In the genomic region with DNA sequence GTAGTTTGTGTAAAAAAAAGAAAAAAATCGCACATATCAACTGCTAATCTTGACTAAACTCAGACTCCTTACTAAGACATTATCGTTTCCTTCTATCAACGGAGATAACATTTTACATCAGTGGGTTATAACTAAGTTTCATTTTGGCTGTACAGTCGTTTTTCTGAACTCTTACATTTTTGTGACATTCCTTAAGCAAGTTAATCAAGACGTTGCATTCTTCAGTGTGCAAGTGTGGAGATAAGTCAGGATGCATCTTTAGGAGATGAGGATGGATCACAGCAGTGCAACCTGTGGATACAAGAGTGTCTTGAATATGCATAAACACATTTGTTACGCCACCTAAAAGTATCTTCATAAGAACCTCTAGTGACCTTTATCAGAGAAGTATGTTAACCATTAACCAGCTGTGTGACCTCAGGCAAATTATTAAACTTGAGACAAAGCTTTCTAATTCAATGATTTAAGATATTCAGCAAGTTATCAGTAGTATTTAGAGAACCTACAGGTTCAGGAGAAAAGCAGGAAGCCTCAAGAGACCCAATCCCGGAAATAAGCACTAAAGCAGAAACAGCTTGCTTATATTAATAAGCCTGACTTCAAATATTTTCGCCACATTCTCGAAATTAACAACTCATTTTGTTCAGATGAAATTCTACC, we compare ENCODE assay signal across 1 cellular context.
TF ChIP-seq lines count a peak whose summit lies in the region.

No MANE protein-coding gene starts in this region.

TF ChIP-seq in GM12878, 131 proteins besides CTCF, POLR2A, EP300 and RAD21 (continued from another document):
- TF ChIP-seq, protein P1, sequence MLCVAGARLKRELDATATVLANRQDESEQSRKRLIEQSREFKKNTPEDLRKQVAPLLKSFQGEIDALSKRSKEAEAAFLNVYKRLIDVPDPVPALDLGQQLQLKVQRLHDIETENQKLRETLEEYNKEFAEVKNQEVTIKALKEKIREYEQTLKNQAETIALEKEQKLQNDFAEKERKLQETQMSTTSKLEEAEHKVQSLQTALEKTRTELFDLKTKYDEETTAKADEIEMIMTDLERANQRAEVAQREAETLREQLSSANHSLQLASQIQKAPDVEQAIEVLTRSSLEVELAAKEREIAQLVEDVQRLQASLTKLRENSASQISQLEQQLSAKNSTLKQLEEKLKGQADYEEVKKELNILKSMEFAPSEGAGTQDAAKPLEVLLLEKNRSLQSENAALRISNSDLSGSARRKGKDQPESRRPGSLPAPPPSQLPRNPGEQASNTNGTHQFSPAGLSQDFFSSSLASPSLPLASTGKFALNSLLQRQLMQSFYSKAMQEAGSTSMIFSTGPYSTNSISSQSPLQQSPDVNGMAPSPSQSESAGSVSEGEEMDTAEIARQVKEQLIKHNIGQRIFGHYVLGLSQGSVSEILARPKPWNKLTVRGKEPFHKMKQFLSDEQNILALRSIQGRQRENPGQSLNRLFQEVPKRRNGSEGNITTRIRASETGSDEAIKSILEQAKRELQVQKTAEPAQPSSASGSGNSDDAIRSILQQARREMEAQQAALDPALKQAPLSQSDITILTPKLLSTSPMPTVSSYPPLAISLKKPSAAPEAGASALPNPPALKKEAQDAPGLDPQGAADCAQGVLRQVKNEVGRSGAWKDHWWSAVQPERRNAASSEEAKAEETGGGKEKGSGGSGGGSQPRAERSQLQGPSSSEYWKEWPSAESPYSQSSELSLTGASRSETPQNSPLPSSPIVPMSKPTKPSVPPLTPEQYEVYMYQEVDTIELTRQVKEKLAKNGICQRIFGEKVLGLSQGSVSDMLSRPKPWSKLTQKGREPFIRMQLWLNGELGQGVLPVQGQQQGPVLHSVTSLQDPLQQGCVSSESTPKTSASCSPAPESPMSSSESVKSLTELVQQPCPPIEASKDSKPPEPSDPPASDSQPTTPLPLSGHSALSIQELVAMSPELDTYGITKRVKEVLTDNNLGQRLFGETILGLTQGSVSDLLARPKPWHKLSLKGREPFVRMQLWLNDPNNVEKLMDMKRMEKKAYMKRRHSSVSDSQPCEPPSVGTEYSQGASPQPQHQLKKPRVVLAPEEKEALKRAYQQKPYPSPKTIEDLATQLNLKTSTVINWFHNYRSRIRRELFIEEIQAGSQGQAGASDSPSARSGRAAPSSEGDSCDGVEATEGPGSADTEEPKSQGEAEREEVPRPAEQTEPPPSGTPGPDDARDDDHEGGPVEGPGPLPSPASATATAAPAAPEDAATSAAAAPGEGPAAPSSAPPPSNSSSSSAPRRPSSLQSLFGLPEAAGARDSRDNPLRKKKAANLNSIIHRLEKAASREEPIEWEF (IDR thresholded peaks at IDR 0.05; ENCODE audit: insufficient replicate concordance, low read depth, low read length) = no peak
- peak; percentile 30 for TF ChIP-seq SMAD1 (IDR thresholded peaks at IDR 0.05; ENCODE audit: low read depth, partially characterized antibody)
- peak; percentile 10; the same call in 1 of the 2 replicates for TF ChIP-seq JUNB (IDR thresholded peaks at IDR 0.05)
- no peak for TF ChIP-seq BHLHE40 (IDR thresholded peaks at IDR 0.05; ENCODE audit: borderline replicate concordance in 1 of 2, low read depth in 2 of 2, low read length in 1 of 2)
- TF ChIP-seq RB1 (IDR thresholded peaks at IDR 0.05; ENCODE audit: borderline replicate concordance) = no peak
- TF ChIP-seq ZNF24 (IDR thresholded peaks at IDR 0.05) = 0 out of 2 replicates have a peak, but pooled peaks have one; percentile 17
- TF ChIP-seq NFYA (IDR thresholded peaks at IDR 0.05; ENCODE audit: borderline replicate concordance, low read depth, low read length) = no peak
- TF ChIP-seq MEF2A (IDR thresholded peaks at IDR 0.05; ENCODE audit: insufficient read depth, low read depth, low read length) = no peak
